Comparison of ENCODE assay signal across 2 cellular contexts in the genomic region with DNA sequence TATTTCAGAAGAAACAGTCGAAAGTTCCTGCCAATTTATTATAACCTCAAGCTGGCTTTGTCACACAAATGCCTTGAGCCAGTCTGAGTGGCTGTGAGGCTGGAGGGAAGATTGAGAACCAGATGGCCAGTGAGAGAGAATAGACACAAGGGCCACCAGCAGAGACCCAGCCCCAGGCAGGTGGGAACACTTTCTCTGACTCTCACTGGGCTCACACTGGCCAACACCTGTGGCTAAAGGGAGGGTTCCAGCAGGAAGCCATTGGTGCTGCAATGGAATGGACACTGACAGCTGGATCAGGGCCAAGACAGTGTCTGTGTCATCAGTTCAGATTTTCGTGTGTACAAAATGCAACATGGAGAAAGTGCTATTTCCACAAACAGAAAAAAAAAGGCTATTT.
TF ChIP-seq lines count a peak whose summit lies in the region.

No MANE protein-coding gene starts in this region.

TF ChIP-seq in SK-N-SH, 30 proteins besides CTCF, POLR2A, EP300 and RAD21 (continued from another document):
- TF ChIP-seq, protein P1, sequence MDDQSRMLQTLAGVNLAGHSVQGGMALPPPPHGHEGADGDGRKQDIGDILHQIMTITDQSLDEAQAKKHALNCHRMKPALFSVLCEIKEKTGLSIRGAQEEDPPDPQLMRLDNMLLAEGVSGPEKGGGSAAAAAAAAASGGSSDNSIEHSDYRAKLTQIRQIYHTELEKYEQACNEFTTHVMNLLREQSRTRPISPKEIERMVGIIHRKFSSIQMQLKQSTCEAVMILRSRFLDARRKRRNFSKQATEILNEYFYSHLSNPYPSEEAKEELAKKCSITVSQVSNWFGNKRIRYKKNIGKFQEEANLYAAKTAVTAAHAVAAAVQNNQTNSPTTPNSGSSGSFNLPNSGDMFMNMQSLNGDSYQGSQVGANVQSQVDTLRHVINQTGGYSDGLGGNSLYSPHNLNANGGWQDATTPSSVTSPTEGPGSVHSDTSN (IDR thresholded peaks at IDR 0.05): no peak

TF ChIP-seq in SK-N-SH treated with all-trans-retinoic acid at 6 μM for 48 hours, 23 proteins besides CTCF, POLR2A, EP300 and RAD21 (continued from another document):
- TF ChIP-seq, protein P2, sequence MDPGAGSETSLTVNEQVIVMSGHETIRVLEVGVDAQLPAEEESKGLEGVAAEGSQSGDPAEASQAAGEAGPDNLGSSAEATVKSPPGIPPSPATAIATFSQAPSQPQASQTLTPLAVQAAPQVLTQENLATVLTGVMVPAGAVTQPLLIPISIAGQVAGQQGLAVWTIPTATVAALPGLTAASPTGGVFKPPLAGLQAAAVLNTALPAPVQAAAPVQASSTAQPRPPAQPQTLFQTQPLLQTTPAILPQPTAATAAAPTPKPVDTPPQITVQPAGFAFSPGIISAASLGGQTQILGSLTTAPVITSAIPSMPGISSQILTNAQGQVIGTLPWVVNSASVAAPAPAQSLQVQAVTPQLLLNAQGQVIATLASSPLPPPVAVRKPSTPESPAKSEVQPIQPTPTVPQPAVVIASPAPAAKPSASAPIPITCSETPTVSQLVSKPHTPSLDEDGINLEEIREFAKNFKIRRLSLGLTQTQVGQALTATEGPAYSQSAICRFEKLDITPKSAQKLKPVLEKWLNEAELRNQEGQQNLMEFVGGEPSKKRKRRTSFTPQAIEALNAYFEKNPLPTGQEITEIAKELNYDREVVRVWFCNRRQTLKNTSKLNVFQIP (CRISPR knock-in tag; IDR thresholded peaks at IDR 0.05; ENCODE audit: borderline replicate concordance, low read depth): no peak
- TF ChIP-seq ZNF8 (CRISPR knock-in tag; IDR thresholded peaks at IDR 0.05) (no peak), SNAI2 (CRISPR knock-in tag; IDR thresholded peaks at IDR 0.05) (no peak), ZFP30 (CRISPR knock-in tag; IDR thresholded peaks at IDR 0.05) (no peak), CSDC2 (CRISPR knock-in tag; IDR thresholded peaks at IDR 0.05) (no peak), ZNF565 (CRISPR knock-in tag; conservative IDR thresholded peaks at IDR 0.05; ENCODE audit: low read depth) (no peak), TCF4 (CRISPR knock-in tag; IDR thresholded peaks at IDR 0.05; ENCODE audit: borderline replicate concordance) (no peak), BACH2 (CRISPR knock-in tag; IDR thresholded peaks at IDR 0.05; ENCODE audit: borderline replicate concordance) (no peak)
- TF ChIP-seq, protein P3, sequence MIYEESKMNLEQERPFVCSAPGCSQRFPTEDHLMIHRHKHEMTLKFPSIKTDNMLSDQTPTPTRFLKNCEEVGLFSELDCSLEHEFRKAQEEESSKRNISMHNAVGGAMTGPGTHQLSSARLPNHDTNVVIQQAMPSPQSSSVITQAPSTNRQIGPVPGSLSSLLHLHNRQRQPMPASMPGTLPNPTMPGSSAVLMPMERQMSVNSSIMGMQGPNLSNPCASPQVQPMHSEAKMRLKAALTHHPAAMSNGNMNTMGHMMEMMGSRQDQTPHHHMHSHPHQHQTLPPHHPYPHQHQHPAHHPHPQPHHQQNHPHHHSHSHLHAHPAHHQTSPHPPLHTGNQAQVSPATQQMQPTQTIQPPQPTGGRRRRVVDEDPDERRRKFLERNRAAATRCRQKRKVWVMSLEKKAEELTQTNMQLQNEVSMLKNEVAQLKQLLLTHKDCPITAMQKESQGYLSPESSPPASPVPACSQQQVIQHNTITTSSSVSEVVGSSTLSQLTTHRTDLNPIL (CRISPR knock-in tag; IDR thresholded peaks at IDR 0.05; ENCODE audit: low read depth): no peak
